In the genomic region with DNA sequence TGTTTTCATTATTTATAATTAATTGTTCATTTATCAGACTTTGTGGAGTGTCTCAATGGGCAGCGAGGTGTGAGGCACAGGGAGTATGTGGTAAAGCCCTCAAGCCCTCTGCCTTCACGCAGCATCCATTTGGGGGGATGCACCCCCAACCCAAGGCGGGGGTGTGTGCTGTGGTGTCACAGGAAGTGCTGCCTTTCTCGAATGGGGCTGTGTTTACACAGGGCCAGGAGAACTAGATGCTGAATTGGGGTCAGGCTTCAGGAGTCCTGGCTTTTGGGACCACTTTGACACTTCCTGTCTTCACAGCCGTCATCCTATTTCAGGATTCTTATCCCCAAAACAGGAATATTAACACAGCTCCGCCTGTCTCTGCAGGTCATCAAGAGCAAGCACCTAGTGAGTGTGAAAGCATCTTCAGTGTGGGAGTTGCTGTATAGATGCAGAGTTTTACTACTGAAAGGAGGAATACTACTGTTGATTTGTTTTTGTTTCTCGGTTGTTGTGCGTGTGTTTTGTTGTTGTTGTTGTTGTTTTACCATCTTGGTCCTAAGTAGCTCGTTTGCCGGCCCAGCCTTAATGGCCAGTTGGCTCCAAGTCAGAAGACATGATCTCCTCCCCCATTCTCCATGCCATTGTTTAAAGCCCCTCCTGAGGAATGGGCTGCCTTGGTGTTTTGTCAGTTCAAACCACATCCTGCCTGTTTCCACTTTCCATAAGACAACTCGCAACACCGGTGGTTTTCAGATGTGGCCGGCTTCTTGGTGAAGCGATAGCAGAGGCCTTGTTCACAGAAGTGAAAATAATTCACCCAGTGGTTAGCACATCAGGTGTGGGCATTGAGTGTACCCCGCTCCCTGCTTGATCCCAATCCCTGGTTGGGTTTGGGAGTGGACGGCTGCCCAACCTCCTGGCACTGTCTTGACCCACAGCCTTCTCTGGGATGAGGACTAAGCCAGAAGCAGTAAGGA, we compare ENCODE assay signal across 7 cellular contexts.
DNase-seq lines count a peak whose midpoint lies in the region; ATAC-seq and TF ChIP-seq lines count a peak whose summit lies in the region.

No MANE protein-coding gene starts in this region.

- TF ChIP-seq POLR2A in adrenal gland (IDR thresholded peaks at IDR 0.05) = no peak

- DNase-seq in UCSD-AML1 (lab: John Stamatoyannopoulos, UW; ENCODE audit: unreplicated experiment) = peak; percentile 74
- DNase-seq in stimulated activated CD8-positive, alpha-beta memory T cell treated with anti-CD3 and anti-CD28 coated beads, Interleukin-15, amount 100 ng/mL, for 48 hours (ENCODE audit: low read depth in 2 of 2) = peak; percentile 24 to 51
- DNase-seq in 8988T = no peak
- no peak for DNase-seq in NCI-H146 (lab: John Stamatoyannopoulos, UW)
- no peak for DNase-seq in adrenal gland

- no peak for TF ChIP-seq CTCF in adrenal gland (IDR thresholded peaks at IDR 0.05)

- H3K4me1 ChIP-seq in adrenal gland (replicated peaks in 1 of 2) = no peaks in the 10 kb centered on the region

- intact Hi-C loops in adrenal gland (cut with DNase I) = no loop called here

- peaks cover 3% of the 10 kb centered on the region for H3K27me3 ChIP-seq in adrenal gland

- no peaks in the 10 kb centered on the region for H3K36me3 ChIP-seq in adrenal gland (replicated peaks in 1 of 2)

- 67 to 74% (median 70%) methylated on average over 15 to 16 of the region's 16 CpGs for WGBS in adrenal gland, 4 donors

- ATAC-seq in GM19324 (IDR thresholded peaks at IDR 0.05; ENCODE audit: low FRiP score, unreplicated experiment) (peak; percentile 74), HG03045 (IDR thresholded peaks at IDR 0.05; ENCODE audit: unreplicated experiment) (peak; percentile 69)

- H3K27ac ChIP-seq in adrenal gland = no peak overlapping the region

- no peak overlapping the region for H3K4me3 ChIP-seq in adrenal gland

- H3K9me3 ChIP-seq in adrenal gland (replicated peaks in 1 of 3) = no peaks in the 10 kb centered on the region

Comparison
In these comparisons a context has a peak if more than half of its experiments do, and no peak if none do; other contexts are left out.
1. DNase-seq: peak in UCSD-AML1 (single experiment) and stimulated activated CD8-positive, alpha-beta memory T cell treated with anti-CD3 and anti-CD28 coated beads, Interleukin-15, amount 100 ng/mL, for 48 hours (2 of 2); none in 8988T (single experiment), NCI-H146 (single experiment) and adrenal gland (0 of 7).